Comparison of ENCODE assay signal across 2 cellular contexts in genomic region chr15:100544290-100544945, GRCh38.
TF ChIP-seq lines count a peak whose summit lies in the region.

No MANE protein-coding gene starts in this region.

TF ChIP-seq in SK-N-SH, 30 proteins besides CTCF, POLR2A, EP300 and RAD21 (continued from another document):
- TF ChIP-seq, protein P1, sequence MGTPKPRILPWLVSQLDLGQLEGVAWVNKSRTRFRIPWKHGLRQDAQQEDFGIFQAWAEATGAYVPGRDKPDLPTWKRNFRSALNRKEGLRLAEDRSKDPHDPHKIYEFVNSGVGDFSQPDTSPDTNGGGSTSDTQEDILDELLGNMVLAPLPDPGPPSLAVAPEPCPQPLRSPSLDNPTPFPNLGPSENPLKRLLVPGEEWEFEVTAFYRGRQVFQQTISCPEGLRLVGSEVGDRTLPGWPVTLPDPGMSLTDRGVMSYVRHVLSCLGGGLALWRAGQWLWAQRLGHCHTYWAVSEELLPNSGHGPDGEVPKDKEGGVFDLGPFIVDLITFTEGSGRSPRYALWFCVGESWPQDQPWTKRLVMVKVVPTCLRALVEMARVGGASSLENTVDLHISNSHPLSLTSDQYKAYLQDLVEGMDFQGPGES (IDR thresholded peaks at IDR 0.05; ENCODE audit: low read depth, low read length), result no peak
- TF ChIP-seq POLR2AphosphoS5 (IDR thresholded peaks at IDR 0.05; ENCODE audit: low read depth, low read length) (no peak), NRF1 (IDR thresholded peaks at IDR 0.05; ENCODE audit: low read depth, low read length) (no peak), EZH2phosphoT487 (IDR thresholded peaks at IDR 0.05; ENCODE audit: borderline replicate concordance, low read depth) (no peak), FOXJ3 (CRISPR knock-in tag; IDR thresholded peaks at IDR 0.05) (no peak), TEAD4 (IDR thresholded peaks at IDR 0.05; ENCODE audit: borderline replicate concordance, insufficient read depth) (no peak), RFX5 (IDR thresholded peaks at IDR 0.05; ENCODE audit: low read length) (no peak), GABPA (IDR thresholded peaks at IDR 0.05; ENCODE audit: low read depth) (no peak), ZBTB33 (IDR thresholded peaks at IDR 0.05; ENCODE audit: borderline replicate concordance, low read depth) (no peak), PBX3 (IDR thresholded peaks at IDR 0.05) (no peak), TAF1 (IDR thresholded peaks at IDR 0.05; ENCODE audit: borderline replicate concordance, low read depth, low read length) (no peak), YY1 (IDR thresholded peaks at IDR 0.05; ENCODE audit: low read depth) (no peak), FOXM1 (IDR thresholded peaks at IDR 0.05; ENCODE audit: low read depth) (no peak), ELF1 (IDR thresholded peaks at IDR 0.05) (no peak), JUND (IDR thresholded peaks at IDR 0.05) (no peak)
- TF ChIP-seq, protein P2, sequence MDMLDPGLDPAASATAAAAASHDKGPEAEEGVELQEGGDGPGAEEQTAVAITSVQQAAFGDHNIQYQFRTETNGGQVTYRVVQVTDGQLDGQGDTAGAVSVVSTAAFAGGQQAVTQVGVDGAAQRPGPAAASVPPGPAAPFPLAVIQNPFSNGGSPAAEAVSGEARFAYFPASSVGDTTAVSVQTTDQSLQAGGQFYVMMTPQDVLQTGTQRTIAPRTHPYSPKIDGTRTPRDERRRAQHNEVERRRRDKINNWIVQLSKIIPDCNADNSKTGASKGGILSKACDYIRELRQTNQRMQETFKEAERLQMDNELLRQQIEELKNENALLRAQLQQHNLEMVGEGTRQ (IDR thresholded peaks at IDR 0.05; ENCODE audit: borderline replicate concordance, low read depth, low read length), result no peak
- TF ChIP-seq, protein P3, sequence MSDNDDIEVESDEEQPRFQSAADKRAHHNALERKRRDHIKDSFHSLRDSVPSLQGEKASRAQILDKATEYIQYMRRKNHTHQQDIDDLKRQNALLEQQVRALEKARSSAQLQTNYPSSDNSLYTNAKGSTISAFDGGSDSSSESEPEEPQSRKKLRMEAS (IDR thresholded peaks at IDR 0.05; ENCODE audit: low read depth), result no peak
- TF ChIP-seq, protein P4, sequence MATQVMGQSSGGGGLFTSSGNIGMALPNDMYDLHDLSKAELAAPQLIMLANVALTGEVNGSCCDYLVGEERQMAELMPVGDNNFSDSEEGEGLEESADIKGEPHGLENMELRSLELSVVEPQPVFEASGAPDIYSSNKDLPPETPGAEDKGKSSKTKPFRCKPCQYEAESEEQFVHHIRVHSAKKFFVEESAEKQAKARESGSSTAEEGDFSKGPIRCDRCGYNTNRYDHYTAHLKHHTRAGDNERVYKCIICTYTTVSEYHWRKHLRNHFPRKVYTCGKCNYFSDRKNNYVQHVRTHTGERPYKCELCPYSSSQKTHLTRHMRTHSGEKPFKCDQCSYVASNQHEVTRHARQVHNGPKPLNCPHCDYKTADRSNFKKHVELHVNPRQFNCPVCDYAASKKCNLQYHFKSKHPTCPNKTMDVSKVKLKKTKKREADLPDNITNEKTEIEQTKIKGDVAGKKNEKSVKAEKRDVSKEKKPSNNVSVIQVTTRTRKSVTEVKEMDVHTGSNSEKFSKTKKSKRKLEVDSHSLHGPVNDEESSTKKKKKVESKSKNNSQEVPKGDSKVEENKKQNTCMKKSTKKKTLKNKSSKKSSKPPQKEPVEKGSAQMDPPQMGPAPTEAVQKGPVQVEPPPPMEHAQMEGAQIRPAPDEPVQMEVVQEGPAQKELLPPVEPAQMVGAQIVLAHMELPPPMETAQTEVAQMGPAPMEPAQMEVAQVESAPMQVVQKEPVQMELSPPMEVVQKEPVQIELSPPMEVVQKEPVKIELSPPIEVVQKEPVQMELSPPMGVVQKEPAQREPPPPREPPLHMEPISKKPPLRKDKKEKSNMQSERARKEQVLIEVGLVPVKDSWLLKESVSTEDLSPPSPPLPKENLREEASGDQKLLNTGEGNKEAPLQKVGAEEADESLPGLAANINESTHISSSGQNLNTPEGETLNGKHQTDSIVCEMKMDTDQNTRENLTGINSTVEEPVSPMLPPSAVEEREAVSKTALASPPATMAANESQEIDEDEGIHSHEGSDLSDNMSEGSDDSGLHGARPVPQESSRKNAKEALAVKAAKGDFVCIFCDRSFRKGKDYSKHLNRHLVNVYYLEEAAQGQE (IDR thresholded peaks at IDR 0.05; ENCODE audit: low read depth, low read length), result no peak

TF ChIP-seq in SK-N-SH treated with all-trans-retinoic acid at 6 μM for 48 hours, 23 proteins besides CTCF, POLR2A, EP300 and RAD21 (continued from another document):
- no peak for TF ChIP-seq TCF4 (CRISPR knock-in tag; IDR thresholded peaks at IDR 0.05; ENCODE audit: borderline replicate concordance)
- no peak for TF ChIP-seq BACH2 (CRISPR knock-in tag; IDR thresholded peaks at IDR 0.05; ENCODE audit: borderline replicate concordance)
- no peak for TF ChIP-seq ZFP30 (CRISPR knock-in tag; IDR thresholded peaks at IDR 0.05)
- no peak for TF ChIP-seq ESRRG (CRISPR knock-in tag; IDR thresholded peaks at IDR 0.05)
- no peak for TF ChIP-seq ZNF70 (CRISPR knock-in tag; IDR thresholded peaks at IDR 0.05)
- no peak for TF ChIP-seq ZNF8 (CRISPR knock-in tag; IDR thresholded peaks at IDR 0.05)
- TF ChIP-seq ARNTL (CRISPR knock-in tag; IDR thresholded peaks at IDR 0.05; ENCODE audit: borderline replicate concordance, low read depth), result no peak
- no peak for TF ChIP-seq PATZ1 (CRISPR knock-in tag; IDR thresholded peaks at IDR 0.05; ENCODE audit: borderline replicate concordance)
- TF ChIP-seq TOX (CRISPR knock-in tag; IDR thresholded peaks at IDR 0.05; ENCODE audit: borderline replicate concordance), result no peak
- TF ChIP-seq RARB (CRISPR knock-in tag; IDR thresholded peaks at IDR 0.05), result no peak
- no peak for TF ChIP-seq ZFP3 (CRISPR knock-in tag; IDR thresholded peaks at IDR 0.05)
- TF ChIP-seq TSHZ2 (CRISPR knock-in tag; IDR thresholded peaks at IDR 0.05), result no peak
- no peak for TF ChIP-seq PPARA (CRISPR knock-in tag; IDR thresholded peaks at IDR 0.05; ENCODE audit: borderline replicate concordance)
- TF ChIP-seq SNAI2 (CRISPR knock-in tag; IDR thresholded peaks at IDR 0.05), result no peak
- no peak for TF ChIP-seq ZC3H10 (CRISPR knock-in tag; IDR thresholded peaks at IDR 0.05)
- TF ChIP-seq ZNF565 (CRISPR knock-in tag; conservative IDR thresholded peaks at IDR 0.05; ENCODE audit: low read depth), result no peak
TF ChIP-seq in SK-N-SH treated with all-trans-retinoic acid at 6 μM for 48 hours: peak in this region for 0.
